ENCODE assay signal across 18 cellular contexts in the genomic region with DNA sequence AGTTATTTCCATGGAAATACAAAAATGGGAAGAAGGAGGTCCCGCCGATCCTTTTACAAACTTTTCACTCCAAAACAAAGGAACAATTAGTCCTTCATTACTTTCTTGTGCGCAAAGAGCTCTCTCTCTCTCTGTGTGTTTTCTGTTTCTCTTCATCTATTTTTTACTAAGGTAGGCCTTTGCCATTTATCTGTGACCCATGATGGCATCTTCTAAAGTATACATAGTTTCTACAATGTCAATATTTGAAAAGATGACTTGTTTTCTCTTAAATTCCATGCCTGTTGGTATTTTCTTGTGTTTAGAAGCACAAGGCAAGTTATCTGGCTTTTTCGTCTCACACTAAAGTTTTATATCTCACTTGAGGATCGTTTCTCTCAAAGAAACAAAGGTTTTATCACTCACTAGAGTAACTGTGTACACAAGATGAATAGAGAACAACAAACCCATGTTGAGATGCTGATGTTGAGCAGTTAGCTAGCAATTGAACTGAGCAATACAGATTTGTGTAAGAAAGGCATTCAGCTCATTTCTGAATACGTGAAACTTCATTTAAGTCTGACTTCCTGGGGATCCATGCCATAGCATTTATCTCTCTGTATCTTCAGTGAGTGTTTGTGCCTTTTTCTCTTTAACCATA.
DNase-seq lines count a peak whose midpoint lies in the region; ATAC-seq and TF ChIP-seq lines count a peak whose summit lies in the region.
"Had no signal": no experiment of that assay in that cellular context is flagged by ENCODE, and none has a peak within 500 bp of the region (broad histone marks: within the 10 kb centered on the region; RNA-seq: fewer than 3 reads in every experiment).

No MANE protein-coding gene starts in this region.

- H3K27ac ChIP-seq in HUES48 (ENCODE audit: low read depth, low read length), result peak overlapping the region; percentile 40
- H3K27ac ChIP-seq in neural progenitor cell, result no peak overlapping the region
- H3K27ac ChIP-seq: A549, BLaER1, GM23248 had no signal

- no peaks in the 10 kb centered on the region for H3K9me3 ChIP-seq in HUES48 (ENCODE audit: control insufficient read depth, insufficient read depth, low read length)
- H3K9me3 ChIP-seq in neural progenitor cell (ENCODE audit: low read depth), result no peaks in the 10 kb centered on the region
- H3K9me3 ChIP-seq: A549, BLaER1 had no signal

- peak overlapping the region; percentile 40 for H3K4me2 ChIP-seq in neural progenitor cell
- H3K4me2 ChIP-seq: A549, BLaER1 had no signal

- TF ChIP-seq CTCF in WTC11 (IDR thresholded peaks at IDR 0.05), result no peak
- no peak for TF ChIP-seq CTCF in neural progenitor cell (IDR thresholded peaks at IDR 0.05)

- H3K4me3 ChIP-seq in HUES48 (ENCODE audit: low read depth, low read length) (peak overlapping the region; percentile 30; the same call in 1 of the 2 replicates), neural progenitor cell (no peak overlapping the region)
- H3K4me3 ChIP-seq: A549, BLaER1, GM23248, K562 had no signal

- POLR2A ChIA-PET in WTC11 (lab: Charles Lee), result interaction anchor here (0.5 kb wide), 1 partner anchor 71 kb away, joined by 3 read pairs; no protein-coding TSS in a partner anchor

- CTCF ChIA-PET in WTC11 (lab: Charles Lee), result interaction anchor here (1.0 kb wide), 1 partner anchor 46 kb away, joined by 3 read pairs; no protein-coding TSS in a partner anchor

- no peaks in the 10 kb centered on the region for H4K20me1 ChIP-seq in neural progenitor cell (ENCODE audit: low read depth)
- H4K20me1 ChIP-seq: BLaER1 had no signal

- DNase-seq in WTC11 (ENCODE audit: low spot score) (no peak), iPS DF 19.7 (ENCODE audit: low read depth, low spot score) (peak; percentile 9), neural progenitor cell (ENCODE audit: low spot score) (no peak), Right ventricle myocardium inferior (ENCODE audit: missing footprints) (no peak), AML-193 (lab: John Stamatoyannopoulos, UW) (no peak)
- DNase-seq: Calu3; CD4-positive, CD25-positive, alpha-beta regulatory T cell; DND-41; GDM1; GM23248; H9; Kasumi-1 had no signal

- H3K9me3 Mint-ChIP-seq in WTC11, result no peaks in the 10 kb centered on the region
- H3K9me3 Mint-ChIP-seq in neural progenitor cell, result no peaks in the 10 kb centered on the region
- H3K9me3 Mint-ChIP-seq: H9 had no signal

- no peaks in the 10 kb centered on the region for H3K36me3 ChIP-seq in HUES48 (ENCODE audit: control insufficient read depth, insufficient read depth, low read length)
- no peaks in the 10 kb centered on the region for H3K36me3 ChIP-seq in neural progenitor cell
- H3K36me3 ChIP-seq: BLaER1 had no signal

- no peaks in the 10 kb centered on the region for H3K79me2 ChIP-seq in neural progenitor cell (ENCODE audit: low read depth)

- H3K4me1 Mint-ChIP-seq in WTC11 (peaks cover 27% of the 10 kb centered on the region), neural progenitor cell (peaks cover 5% of the 10 kb centered on the region)
- H3K4me1 Mint-ChIP-seq: CD4-positive, CD25-positive, alpha-beta regulatory T cell had no signal

- H3K36me3 Mint-ChIP-seq in WTC11 (no peaks in the 10 kb centered on the region), neural progenitor cell (no peaks in the 10 kb centered on the region)
- H3K36me3 Mint-ChIP-seq: CD4-positive, CD25-positive, alpha-beta regulatory T cell had no signal

- H2AFZ ChIP-seq in neural progenitor cell (replicated peaks), result no peak overlapping the region
- H2AFZ ChIP-seq: GM23248 had no signal

- peak; percentile 81 for ATAC-seq in WTC11
- no peak for ATAC-seq in Right ventricle myocardium inferior
- no peak for ATAC-seq in GM21381 (IDR thresholded peaks at IDR 0.05; ENCODE audit: unreplicated experiment)
- no peak for ATAC-seq in GM18907 (IDR thresholded peaks at IDR 0.05; ENCODE audit: unreplicated experiment)
- ATAC-seq: A549, K562 had no signal

- H3K27ac Mint-ChIP-seq in WTC11, result no peak overlapping the region
- H3K27ac Mint-ChIP-seq in neural progenitor cell, result no peak overlapping the region
- H3K27ac Mint-ChIP-seq: CD4-positive, CD25-positive, alpha-beta regulatory T cell; H9 had no signal

- peaks cover 98% of the 10 kb centered on the region for H3K27me3 Mint-ChIP-seq in WTC11 (ENCODE audit: low read depth)
- H3K27me3 Mint-ChIP-seq in neural progenitor cell (ENCODE audit: insufficient read depth, low read depth), result no peaks in the 10 kb centered on the region
- H3K27me3 Mint-ChIP-seq: CD4-positive, CD25-positive, alpha-beta regulatory T cell had no signal

- H3K4me3 Mint-ChIP-seq in WTC11, result peak overlapping the region; percentile 33; the same call in 1 of the 2 replicates
- no peak overlapping the region for H3K4me3 Mint-ChIP-seq in neural progenitor cell
- H3K4me3 Mint-ChIP-seq: CD4-positive, CD25-positive, alpha-beta regulatory T cell had no signal

- H3K4me1 ChIP-seq in HUES48 (ENCODE audit: control insufficient read depth, insufficient read depth, low read length) (peaks cover 18% of the 10 kb centered on the region), neural progenitor cell (peaks cover 25% of the 10 kb centered on the region)
- H3K4me1 ChIP-seq: A549 had no signal

- peaks cover 5% of the 10 kb centered on the region for H3F3A ChIP-seq in neural progenitor cell (ENCODE audit: low read depth)

- H3K27me3 ChIP-seq in HUES48 (ENCODE audit: control insufficient read depth, insufficient read depth, low read length) (peaks cover 27% of the 10 kb centered on the region), neural progenitor cell (no peaks in the 10 kb centered on the region)
- H3K27me3 ChIP-seq: BLaER1 had no signal

- H3K9ac ChIP-seq in HUES48 (ENCODE audit: low read depth, low read length) (no peak overlapping the region), neural progenitor cell (no peak overlapping the region)
- H3K9ac ChIP-seq: BLaER1, GM23248 had no signal

- intact Hi-C loops in Right ventricle myocardium inferior (cut with DNase I), result no loop called here

TF ChIP-seq in WTC11, 78 proteins besides CTCF, POLR2A, EP300 and RAD21 (continues in another document):
- no peak for TF ChIP-seq MXD4 (CRISPR knock-in tag; IDR thresholded peaks at IDR 0.05; ENCODE audit: borderline replicate concordance)
- TF ChIP-seq, protein P1, sequence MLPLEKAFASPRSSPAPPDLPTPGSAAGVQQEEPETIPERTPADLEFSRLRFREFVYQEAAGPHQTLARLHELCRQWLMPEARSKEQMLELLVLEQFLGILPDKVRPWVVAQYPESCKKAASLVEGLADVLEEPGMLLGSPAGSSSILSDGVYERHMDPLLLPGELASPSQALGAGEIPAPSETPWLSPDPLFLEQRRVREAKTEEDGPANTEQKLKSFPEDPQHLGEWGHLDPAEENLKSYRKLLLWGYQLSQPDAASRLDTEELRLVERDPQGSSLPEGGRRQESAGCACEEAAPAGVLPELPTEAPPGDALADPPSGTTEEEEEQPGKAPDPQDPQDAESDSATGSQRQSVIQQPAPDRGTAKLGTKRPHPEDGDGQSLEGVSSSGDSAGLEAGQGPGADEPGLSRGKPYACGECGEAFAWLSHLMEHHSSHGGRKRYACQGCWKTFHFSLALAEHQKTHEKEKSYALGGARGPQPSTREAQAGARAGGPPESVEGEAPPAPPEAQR (CRISPR knock-in tag; IDR thresholded peaks at IDR 0.05), result no peak
- TF ChIP-seq, protein P2, sequence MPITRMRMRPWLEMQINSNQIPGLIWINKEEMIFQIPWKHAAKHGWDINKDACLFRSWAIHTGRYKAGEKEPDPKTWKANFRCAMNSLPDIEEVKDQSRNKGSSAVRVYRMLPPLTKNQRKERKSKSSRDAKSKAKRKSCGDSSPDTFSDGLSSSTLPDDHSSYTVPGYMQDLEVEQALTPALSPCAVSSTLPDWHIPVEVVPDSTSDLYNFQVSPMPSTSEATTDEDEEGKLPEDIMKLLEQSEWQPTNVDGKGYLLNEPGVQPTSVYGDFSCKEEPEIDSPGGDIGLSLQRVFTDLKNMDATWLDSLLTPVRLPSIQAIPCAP (CRISPR knock-in tag; IDR thresholded peaks at IDR 0.05), result no peak
- TF ChIP-seq, protein P3, sequence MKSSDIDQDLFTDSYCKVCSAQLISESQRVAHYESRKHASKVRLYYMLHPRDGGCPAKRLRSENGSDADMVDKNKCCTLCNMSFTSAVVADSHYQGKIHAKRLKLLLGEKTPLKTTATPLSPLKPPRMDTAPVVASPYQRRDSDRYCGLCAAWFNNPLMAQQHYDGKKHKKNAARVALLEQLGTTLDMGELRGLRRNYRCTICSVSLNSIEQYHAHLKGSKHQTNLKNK (CRISPR knock-in tag; IDR thresholded peaks at IDR 0.05), result peak; percentile 98
- TF ChIP-seq FOXJ3 (CRISPR knock-in tag; IDR thresholded peaks at IDR 0.05; ENCODE audit: borderline replicate concordance), result no peak
- TF ChIP-seq FOXP1 (CRISPR knock-in tag; IDR thresholded peaks at IDR 0.05; ENCODE audit: borderline replicate concordance), result no peak
- no peak for TF ChIP-seq MYBL2 (CRISPR knock-in tag; IDR thresholded peaks at IDR 0.05)
- TF ChIP-seq, protein P4, sequence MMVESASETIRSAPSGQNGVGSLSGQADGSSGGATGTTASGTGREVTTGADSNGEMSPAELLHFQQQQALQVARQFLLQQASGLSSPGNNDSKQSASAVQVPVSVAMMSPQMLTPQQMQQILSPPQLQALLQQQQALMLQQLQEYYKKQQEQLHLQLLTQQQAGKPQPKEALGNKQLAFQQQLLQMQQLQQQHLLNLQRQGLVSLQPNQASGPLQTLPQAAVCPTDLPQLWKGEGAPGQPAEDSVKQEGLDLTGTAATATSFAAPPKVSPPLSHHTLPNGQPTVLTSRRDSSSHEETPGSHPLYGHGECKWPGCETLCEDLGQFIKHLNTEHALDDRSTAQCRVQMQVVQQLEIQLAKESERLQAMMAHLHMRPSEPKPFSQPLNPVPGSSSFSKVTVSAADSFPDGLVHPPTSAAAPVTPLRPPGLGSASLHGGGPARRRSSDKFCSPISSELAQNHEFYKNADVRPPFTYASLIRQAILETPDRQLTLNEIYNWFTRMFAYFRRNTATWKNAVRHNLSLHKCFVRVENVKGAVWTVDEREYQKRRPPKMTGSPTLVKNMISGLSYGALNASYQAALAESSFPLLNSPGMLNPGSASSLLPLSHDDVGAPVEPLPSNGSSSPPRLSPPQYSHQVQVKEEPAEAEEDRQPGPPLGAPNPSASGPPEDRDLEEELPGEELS (CRISPR knock-in tag; IDR thresholded peaks at IDR 0.05), result peak; percentile 22; the same call in 1 of the 2 replicates
- no peak for TF ChIP-seq ZNF317 (CRISPR knock-in tag; IDR thresholded peaks at IDR 0.05; ENCODE audit: borderline replicate concordance, low read depth)
- TF ChIP-seq JAZF1 (CRISPR knock-in tag; IDR thresholded peaks at IDR 0.05), result peak; percentile 66; the same call in 1 of the 2 replicates
